15 cellular contexts compared by ENCODE assay signal in the genomic region with DNA sequence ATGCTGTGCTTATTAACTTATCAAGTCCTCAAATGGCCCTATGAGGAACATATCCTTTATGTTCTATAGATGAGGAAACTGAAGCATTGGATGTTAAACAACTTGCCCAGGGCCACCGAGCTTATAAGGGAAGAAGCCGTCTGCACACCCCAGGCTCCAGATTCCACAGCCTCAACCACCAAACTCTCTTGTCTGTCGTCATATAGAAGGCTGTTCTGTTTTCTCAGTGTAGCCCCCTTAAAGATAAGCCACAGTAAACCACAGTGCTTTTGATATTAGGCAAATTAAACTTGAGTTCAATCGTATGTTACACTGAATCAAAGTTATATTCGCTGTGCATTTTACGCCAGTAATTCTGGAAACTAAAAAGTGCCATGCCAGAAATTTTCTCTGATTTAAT.
DNase-seq lines count a peak whose midpoint lies in the region; ATAC-seq and TF ChIP-seq lines count a peak whose summit lies in the region.
"Had no signal": no experiment of that assay in that cellular context is flagged by ENCODE, and none has a peak within 500 bp of the region (broad histone marks: within the 10 kb centered on the region; RNA-seq: fewer than 3 reads in every experiment).

No MANE protein-coding gene starts in this region.

- no peaks in the 10 kb centered on the region for H3F3A ChIP-seq in PC-3 (ENCODE audit: low read length, unreplicated experiment)

- H3K9ac ChIP-seq in PC-3 (ENCODE audit: low read length) (0 out of 2 replicates have a peak overlapping the region, but pooled peaks have one; percentile 38), Karpas-422 (ENCODE audit: low read length) (no peak overlapping the region)
- H3K9ac ChIP-seq: parathyroid adenoma had no signal

- H3K9me3 ChIP-seq in Caco-2 (no peaks in the 10 kb centered on the region), PC-3 (ENCODE audit: low read length) (no peaks in the 10 kb centered on the region), Karpas-422 (ENCODE audit: low read length) (no peaks in the 10 kb centered on the region)
- H3K9me3 ChIP-seq: Peyer's patch, stomach had no signal

- POLR2A ChIA-PET in Caco-2 (lab: Charles Lee) = no interaction called here
- POLR2A ChIA-PET in PC-3 (lab: Charles Lee; ENCODE audit: unreplicated experiment) = no interaction called here

- no peaks in the 10 kb centered on the region for H3K27me3 ChIP-seq in Caco-2 (replicated peaks; ENCODE audit: control insufficient read depth, insufficient read depth, low read length)
- H3K27me3 ChIP-seq in PC-3 (ENCODE audit: low read length) = no peaks in the 10 kb centered on the region
- no peaks in the 10 kb centered on the region for H3K27me3 ChIP-seq in Karpas-422 (ENCODE audit: low read length)
- H3K27me3 ChIP-seq: Peyer's patch, stomach had no signal

- TF ChIP-seq CTCF in Caco-2 (IDR thresholded peaks at IDR 0.05; ENCODE audit: insufficient read depth in 1 of 2, low read depth in 1 of 2, low read length in 1 of 2, severe bottlenecking in 1 of 2, unreplicated experiment in 1 of 2) (no peak), PC-3 (conservative IDR thresholded peaks at IDR 0.05; ENCODE audit: low read depth, low read length) (no peak), endothelial cell (IDR thresholded peaks at IDR 0.05; ENCODE audit: unreplicated experiment) (no peak)

- H3K4me1 ChIP-seq in Caco-2 (peaks cover 31% of the 10 kb centered on the region), PC-3 (ENCODE audit: insufficient read depth, low read length) (peaks cover 37% of the 10 kb centered on the region), Karpas-422 (ENCODE audit: low read length) (peaks cover 10% of the 10 kb centered on the region)

- H3K36me3 Mint-ChIP-seq in Caco-2 (ENCODE audit: insufficient read depth, unreplicated experiment) (no peaks in the 10 kb centered on the region), endothelial cell (ENCODE audit: low read depth, unreplicated experiment) (no peaks in the 10 kb centered on the region)

- BruUV-seq in Caco-2 (replicated peaks; lab: Mats Ljungman, UMichigan) (no TSS peak), PC-3 (replicated peaks; lab: Mats Ljungman, UMichigan) (TSS peak; percentile 62)

- H3K9me2 ChIP-seq in PC-3 (replicated peaks; ENCODE audit: low read length) (no peaks in the 10 kb centered on the region), Karpas-422 (replicated peaks; ENCODE audit: insufficient read depth, low read length) (no peaks in the 10 kb centered on the region)

- H3K4me3 Mint-ChIP-seq in Caco-2 (ENCODE audit: unreplicated experiment) = no peak overlapping the region
- no peak overlapping the region for H3K4me3 Mint-ChIP-seq in endothelial cell (ENCODE audit: unreplicated experiment)

- DNase-seq in Caco-2 (no peak), PC-3 (no peak), endothelial cell (ENCODE audit: low spot score) (no peak), iPS-NIHi7 (ENCODE audit: extremely low spot score) (no peak), Karpas-422 (no peak)
- DNase-seq: COR-L47; MM.1S; NCI-H226; Peyer's patch; stimulated activated CD4-positive, alpha-beta T cell treated with anti-CD3 and anti-CD28 coated beads, Interleukin-4, amount 100 ng/mL, for 4 hours; stomach; T-helper 9 cell had no signal

- H3K4me2 ChIP-seq in PC-3 (ENCODE audit: low read length) = peak overlapping the region; percentile 79
- no peak overlapping the region for H3K4me2 ChIP-seq in Karpas-422 (ENCODE audit: low read depth, low read length, poor library complexity, severe bottlenecking)

- H3K27ac Mint-ChIP-seq in Caco-2 (ENCODE audit: unreplicated experiment) (peak overlapping the region; percentile 98), endothelial cell (ENCODE audit: unreplicated experiment) (peak overlapping the region; percentile 58)

- ATAC-seq in PC-3 (no peak), HG02938 (IDR thresholded peaks at IDR 0.05; ENCODE audit: unreplicated experiment) (no peak)

- H3K4me1 Mint-ChIP-seq in Caco-2 (ENCODE audit: low read depth, unreplicated experiment) (peaks cover 28% of the 10 kb centered on the region), endothelial cell (ENCODE audit: unreplicated experiment) (peaks cover 61% of the 10 kb centered on the region)

- no peaks in the 10 kb centered on the region for H4K20me1 ChIP-seq in PC-3 (ENCODE audit: low read length)
- no peaks in the 10 kb centered on the region for H4K20me1 ChIP-seq in Karpas-422 (ENCODE audit: insufficient read depth, low read depth, low read length)

- H3K27ac ChIP-seq in PC-3 (ENCODE audit: low read length) (peak overlapping the region; percentile 76), skin epidermis (peak overlapping the region in 11 of 21 experiments; percentile 9 to 81 (median 67)), Karpas-422 (ENCODE audit: low read length) (no peak overlapping the region)
- H3K27ac ChIP-seq: parathyroid adenoma had no signal

- intact Hi-C loops in Caco-2 (cut with micrococcal nuclease; ENCODE audit: unreplicated experiment) (loop anchor here (5.0 kb wide), 2 partner anchors 51 to 156 kb away; a partner anchor contains a TSS), PC-3 (cut with micrococcal nuclease) (loop anchor here (2.0 to 5.0 kb wide), 2 partner anchors 115 to 141 kb away; no protein-coding TSS in a partner anchor)

- H2AFZ ChIP-seq in PC-3 (ENCODE audit: low read length) (no peak overlapping the region), Karpas-422 (ENCODE audit: low read length) (no peak overlapping the region)

- H3K36me3 ChIP-seq in Caco-2 (ENCODE audit: control insufficient read depth, insufficient read depth, low read length) (no peaks in the 10 kb centered on the region), PC-3 (ENCODE audit: low read depth, low read length) (no peaks in the 10 kb centered on the region), Karpas-422 (ENCODE audit: insufficient read depth, low read length) (no peaks in the 10 kb centered on the region)
- H3K36me3 ChIP-seq: Peyer's patch, stomach had no signal

- no peaks in the 10 kb centered on the region for H3K27me3 Mint-ChIP-seq in Caco-2 (ENCODE audit: insufficient read depth, unreplicated experiment)
- H3K27me3 Mint-ChIP-seq in endothelial cell (ENCODE audit: unreplicated experiment) = peaks cover 5% of the 10 kb centered on the region

- H3K79me2 ChIP-seq in PC-3 (ENCODE audit: low read length) (no peaks in the 10 kb centered on the region), Karpas-422 (ENCODE audit: low read length) (no peaks in the 10 kb centered on the region)

- CTCF ChIA-PET in Caco-2 (lab: Charles Lee) (interaction anchor here (0.5 kb wide), 1 partner anchor 10 kb away, joined by 3 read pairs; no protein-coding TSS in a partner anchor), PC-3 (lab: Charles Lee) (no interaction called here)

- H3K9me3 Mint-ChIP-seq in Caco-2 (ENCODE audit: unreplicated experiment) (no peaks in the 10 kb centered on the region), endothelial cell (ENCODE audit: unreplicated experiment) (no peaks in the 10 kb centered on the region)

- no peak overlapping the region for H3K4me3 ChIP-seq in Caco-2 (ENCODE audit: low read depth, low read length)
- no peak overlapping the region for H3K4me3 ChIP-seq in PC-3 (ENCODE audit: low read length)
- no peak overlapping the region for H3K4me3 ChIP-seq in skin epidermis
- H3K4me3 ChIP-seq in Karpas-422 (ENCODE audit: low read length) = no peak overlapping the region
- H3K4me3 ChIP-seq: Peyer's patch had no signal
